8 cellular contexts compared by ENCODE assay signal in genomic region chr5:90529939-90530677, GRCh38. TPM values are rescaled to one million over a fixed set of nuclear protein-coding genes. Genes with fewer than 3 reads are reported as not detected.
DNase-seq lines count a peak whose midpoint lies in the region; ATAC-seq and TF ChIP-seq lines count a peak whose summit lies in the region.

No MANE protein-coding gene starts in this region.

- peak overlapping the region; percentile 73 for H2AFZ ChIP-seq in OCI-LY1 (ENCODE audit: low read length)

- H3K27me3 ChIP-seq in OCI-LY1 (ENCODE audit: insufficient read depth, low read length) (no peaks in the 10 kb centered on the region), thymus (ENCODE audit: control insufficient read depth, insufficient read depth) (no peaks in the 10 kb centered on the region)

- 11% methylated on average over 13 of the region's 13 CpGs for WGBS in thymus

- TF ChIP-seq CTCF in OCI-LY1 (IDR thresholded peaks at IDR 0.05; ENCODE audit: low read length): peak; percentile 84

- H3K36me3 ChIP-seq in OCI-LY1 (ENCODE audit: insufficient read depth, low read length) (peaks cover 9% of the 10 kb centered on the region), thymus (ENCODE audit: control insufficient read depth, insufficient read depth) (peaks cover under 1% of the 10 kb centered on the region)

- H3K27ac ChIP-seq in OCI-LY1 (ENCODE audit: low read depth, low read length, poor library complexity, severe bottlenecking) (peak overlapping the region; percentile 38), thymus (ENCODE audit: low read depth) (peak overlapping the region; percentile 94)

- H3K4me1 ChIP-seq in OCI-LY1 (ENCODE audit: insufficient read depth, low read length, severe bottlenecking) (peaks cover 33% of the 10 kb centered on the region), thymus (ENCODE audit: control insufficient read depth, insufficient read depth, low read length) (peaks cover 8% of the 10 kb centered on the region)

- H3K4me3 ChIP-seq in OCI-LY1 (ENCODE audit: low read depth, low read length, poor library complexity, severe bottlenecking): peak overlapping the region; percentile 88
- peak overlapping the region; percentile 77 for H3K4me3 ChIP-seq in thymus (ENCODE audit: low read length)

- H3K4me2 ChIP-seq in OCI-LY1 (ENCODE audit: low read length): peak overlapping the region; percentile 70

- H3K79me2 ChIP-seq in OCI-LY1 (ENCODE audit: insufficient read depth, low read length): peaks cover 24% of the 10 kb centered on the region

- DNase-seq in DMS153 (lab: John Stamatoyannopoulos, UW): peak; percentile 30
- peak; percentile 70 for DNase-seq in HS-5 (ENCODE audit: low read depth)
- peak; percentile 61 for DNase-seq in activated naive CD4-positive, alpha-beta T cell treated with Interleukin-2 at 50 U/mL for 16 hours
- DNase-seq in globus pallidus (ENCODE audit: low spot score): peak; percentile 85
- peak in 50 of 56 donors; percentile 3 to 89 (median 71) for DNase-seq in nucleus accumbens (lab: John Stamatoyannopoulos, UW)

- H3K9me3 ChIP-seq in OCI-LY1 (ENCODE audit: low read length) (no peaks in the 10 kb centered on the region), thymus (ENCODE audit: control insufficient read depth) (no peaks in the 10 kb centered on the region)

- no peaks in the 10 kb centered on the region for H3F3A ChIP-seq in OCI-LY1 (ENCODE audit: insufficient read depth, low read length)

- ATAC-seq in GM21367 (IDR thresholded peaks at IDR 0.05; ENCODE audit: unreplicated experiment): peak; percentile 44

- no peaks in the 10 kb centered on the region for H3K9me2 ChIP-seq in OCI-LY1 (ENCODE audit: low read depth, low read length)

- H3K9ac ChIP-seq in OCI-LY1 (ENCODE audit: low read length): peak overlapping the region; percentile 81

- no peaks in the 10 kb centered on the region for H4K20me1 ChIP-seq in OCI-LY1 (ENCODE audit: insufficient read depth, low read length)

RNA-seq across cellular contexts. Expression of gene LYSMD3, which starts 0.7 kb away (rescaled TPM):
- 13.5 TPM for polyA plus RNA-seq in thymus

RNA-seq across cellular contexts. Expression of gene ADGRV1, which starts 28.5 kb away (rescaled TPM):
- polyA plus RNA-seq in thymus: 5.1 TPM

RNA-seq across cellular contexts. Expression of gene POLR3G, which starts 55.4 kb away (rescaled TPM):
- polyA plus RNA-seq in thymus: 1.7 TPM

RNA-seq across cellular contexts. Expression of gene MBLAC2, which starts 55.5 kb away (rescaled TPM):
- polyA plus RNA-seq in thymus: 4.8 TPM

Comparison
In these comparisons a context has a peak if more than half of its experiments do, and no peak if none do; other contexts are left out.
1. Peak in every context shown above with its lines: DNase-seq, ATAC-seq, H3K4me3 ChIP-seq and H3K27ac ChIP-seq.
2. DNase-seq: peak in every context shown above with its lines; median percentile 85 in globus pallidus; 71 in nucleus accumbens; 70 in HS-5; 61 in activated naive CD4-positive, alpha-beta T cell treated with Interleukin-2 at 50 U/mL for 16 hours; 30 in DMS153.